Comparison of ENCODE assay signal across 13 cellular contexts in the genomic region with DNA sequence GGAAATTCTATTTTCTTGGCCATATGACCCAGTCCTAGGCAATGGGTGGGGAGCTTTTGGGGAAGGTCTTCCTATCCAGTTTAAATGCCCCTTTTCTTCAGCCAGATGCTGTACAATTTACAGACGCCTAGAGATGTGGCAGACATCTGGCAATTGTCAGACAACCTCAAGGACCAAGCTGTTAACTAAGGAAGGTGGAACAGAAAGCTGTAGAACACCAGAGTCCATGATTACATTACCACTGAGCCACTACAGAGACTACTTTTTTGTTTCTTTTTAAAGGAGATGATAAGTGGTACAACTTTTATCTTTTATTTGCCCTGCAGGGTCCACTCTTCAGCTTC. TPM values are rescaled to one million over a fixed set of nuclear protein-coding genes. Genes with fewer than 3 reads are reported as not detected.
DNase-seq lines count a peak whose midpoint lies in the region; ATAC-seq and TF ChIP-seq lines count a peak whose summit lies in the region.
"Had no signal": no experiment of that assay in that cellular context is flagged by ENCODE, and none has a peak within 500 bp of the region (broad histone marks: within the 10 kb centered on the region; RNA-seq: fewer than 3 reads in every experiment).

No MANE protein-coding gene starts in this region.

- H3K27ac ChIP-seq in Peyer's patch = peak overlapping the region in 3 of 4 donors; percentile 21 to 79 (median 67)
- peak overlapping the region; percentile 28 to 72 for H3K27ac ChIP-seq in left lung
- peak overlapping the region; percentile 64 to 74 for H3K27ac ChIP-seq in thoracic aorta

- H3K9me3 ChIP-seq in Peyer's patch (no peaks in the 10 kb centered on the region), left lung (no peaks in the 10 kb centered on the region), thoracic aorta (no peaks in the 10 kb centered on the region)
- H3K9me3 ChIP-seq: mucosa of descending colon had no signal

- H3K4me1 ChIP-seq in Peyer's patch = peaks cover 0 to 14% (median 0%) of the 10 kb centered on the region in 4 donors
- peaks cover 30 to 79% of the 10 kb centered on the region in 2 donors for H3K4me1 ChIP-seq in left lung
- H3K4me1 ChIP-seq in thoracic aorta (ENCODE audit: control insufficient read depth in 1 of 2, low read depth in 2 of 2) = peaks cover 41 to 76% of the 10 kb centered on the region in 2 donors

- H3K36me3 Mint-ChIP-seq in activated naive CD4-positive, alpha-beta T cell treated with anti-CD3 and anti-CD28 coated beads, Interleukin-2, amount 50 U/mL, for 72 hours = peaks cover 0 to 13% of the 10 kb centered on the region in 2 donors

- H3K4me3 ChIP-seq in Peyer's patch = no peak overlapping the region
- H3K4me3 ChIP-seq in left lung = no peak overlapping the region
- no peak overlapping the region for H3K4me3 ChIP-seq in thoracic aorta
- H3K4me3 ChIP-seq: mucosa of descending colon had no signal

- peak overlapping the region; percentile 70 to 74 for H3K27ac Mint-ChIP-seq in activated naive CD4-positive, alpha-beta T cell treated with anti-CD3 and anti-CD28 coated beads, Interleukin-2, amount 50 U/mL, for 72 hours
- H3K27ac Mint-ChIP-seq: activated T-helper 2 cell treated with anti-CD3 and anti-CD28 coated beads, Interferon-gamma antibody, Interleukin-2, Interleukin-4, amounts not matched to agents 10 μg/mL and 5 μg/mL and 100 μg/mL, durations not matched to agents 14 hours and 24 hours and 36 hours had no signal

- DNase-seq in activated naive CD4-positive, alpha-beta T cell treated with anti-CD3 and anti-CD28 coated beads, Interleukin-2, amount 50 U/mL, for 72 hours (ENCODE audit: low spot score in 2 of 2) = no peak
- no peak for DNase-seq in activated naive CD4-positive, alpha-beta T cell treated with anti-CD3 and anti-CD28 coated beads, Interleukin-2, amount 50 U/mL, for 16 hours
- DNase-seq in Peyer's patch (no peak), left lung (no peak), thoracic aorta (ENCODE audit: low spot score) (no peak), medulla oblongata (ENCODE audit: extremely low spot score) (no peak), NCI-H82 (lab: John Stamatoyannopoulos, UW) (no peak)
- DNase-seq: activated CD4-positive, alpha-beta T cell treated with anti-CD3 and anti-CD28 coated beads, Interleukin-2, amount 50 U/mL, for 48 hours; effector CD8-positive, alpha-beta T cell; foreskin fibroblast; mucosa of descending colon had no signal

- ATAC-seq in activated naive CD4-positive, alpha-beta T cell treated with anti-CD3 and anti-CD28 coated beads, Interleukin-2, amount 50 U/mL, for 72 hours = no peak
- ATAC-seq in left lung (no peak), thoracic aorta (ENCODE audit: insufficient number of reproducible peaks, low FRiP score, low read depth) (no peak), GM18520 (IDR thresholded peaks at IDR 0.05; ENCODE audit: unreplicated experiment) (no peak)

- no peaks in the 10 kb centered on the region for H3K9me3 Mint-ChIP-seq in activated naive CD4-positive, alpha-beta T cell treated with anti-CD3 and anti-CD28 coated beads, Interleukin-2, amount 50 U/mL, for 72 hours
- H3K9me3 Mint-ChIP-seq: activated T-helper 2 cell treated with anti-CD3 and anti-CD28 coated beads, Interferon-gamma antibody, Interleukin-2, Interleukin-4, amounts not matched to agents 10 μg/mL and 5 μg/mL and 100 μg/mL, durations not matched to agents 14 hours and 24 hours and 36 hours had no signal

- intact Hi-C loops in left lung (cut with DNase I) = no loop called here

- TF ChIP-seq POLR2A in Peyer's patch (IDR thresholded peaks at IDR 0.05) = no peak

- no peak for TF ChIP-seq CTCF in Peyer's patch (IDR thresholded peaks at IDR 0.05)
- TF ChIP-seq CTCF in left lung (IDR thresholded peaks at IDR 0.05) = no peak
- no peak for TF ChIP-seq CTCF in thoracic aorta (IDR thresholded peaks at IDR 0.05)

- H3K27me3 ChIP-seq in Peyer's patch (no peaks in the 10 kb centered on the region), left lung (no peaks in the 10 kb centered on the region), thoracic aorta (replicated peaks; ENCODE audit: insufficient read depth) (no peaks in the 10 kb centered on the region)

- H3K36me3 ChIP-seq in Peyer's patch (peaks cover 0 to 23% (median 0%) of the 10 kb centered on the region in 3 donors), left lung (peaks cover 0 to 54% of the 10 kb centered on the region in 2 donors), thoracic aorta (no peaks in the 10 kb centered on the region)

RNA-seq across cellular contexts. Expression of a gene that starts 21.1 kb away (rescaled TPM):
- 10 to 100 TPM; 17.3 to 47.3 TPM for total RNA-seq in activated naive CD4-positive, alpha-beta T cell treated with anti-CD3 and anti-CD28 coated beads, Interleukin-2, amount 50 U/mL, for 72 hours
- 10 to 100 TPM in 3 of 4 donors, 1 to 10 TPM in 1; 4.0 to 28.9 (median 19.9) TPM for total RNA-seq in Peyer's patch
- total RNA-seq in left lung = 1 to 10 TPM; 3.8 to 3.9 TPM
- total RNA-seq in thoracic aorta = 10 to 100 TPM; 35.5 to 55.0 TPM

RNA-seq across cellular contexts. Expression of a gene that starts 50.9 kb away (rescaled TPM):
- total RNA-seq in activated naive CD4-positive, alpha-beta T cell treated with anti-CD3 and anti-CD28 coated beads, Interleukin-2, amount 50 U/mL, for 72 hours = 10 to 100 TPM in 1 of 2 donors, 1 to 10 TPM in 1; 8.9 to 25.3 TPM
- total RNA-seq in Peyer's patch (10 to 100 TPM in 1 of 4 donors, 1 to 10 TPM in 3; 4.2 to 14.9 (median 8.3) TPM), left lung (10 to 100 TPM in 1 of 2 donors, 1 to 10 TPM in 1; 8.8 to 10.2 TPM), thoracic aorta (10 to 100 TPM; 11.5 to 35.5 TPM)

RNA-seq across cellular contexts. Expression of a gene that starts 54.3 kb away (rescaled TPM):
- 10 to 100 TPM; 49.8 to 67.8 TPM for total RNA-seq in activated naive CD4-positive, alpha-beta T cell treated with anti-CD3 and anti-CD28 coated beads, Interleukin-2, amount 50 U/mL, for 72 hours
- total RNA-seq in Peyer's patch (10 to 100 TPM; 31.9 to 66.7 (median 52.6) TPM), left lung (10 to 100 TPM; 40.3 to 48.3 TPM), thoracic aorta (10 to 100 TPM; 24.1 to 35.3 TPM)
